In the genomic region with DNA sequence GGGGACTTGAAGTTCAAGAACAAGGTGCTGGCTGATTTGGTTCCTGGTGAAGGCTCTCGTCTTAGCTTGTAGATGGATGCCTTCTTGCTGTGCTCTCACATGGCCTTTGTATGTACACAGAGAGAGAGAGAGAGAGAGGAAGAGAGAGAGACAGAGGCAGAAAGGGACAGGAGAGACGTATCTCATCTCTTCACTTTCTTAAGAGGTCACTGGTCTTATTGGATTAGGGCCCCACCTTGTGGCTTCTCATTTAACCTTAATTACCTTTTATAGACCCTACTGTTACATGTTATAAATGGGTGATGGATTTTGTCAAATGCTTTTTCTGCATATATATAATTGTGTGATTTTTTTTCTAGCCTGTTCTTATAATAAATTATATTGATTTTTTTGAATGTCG, we compare ENCODE assay signal across 8 cellular contexts.
DNase-seq lines count a peak whose midpoint lies in the region; ATAC-seq and TF ChIP-seq lines count a peak whose summit lies in the region.

No MANE protein-coding gene starts in this region.

- H3K79me2 ChIP-seq in GM23338 (replicated peaks; ENCODE audit: insufficient read depth) = no peaks in the 10 kb centered on the region

- no peak overlapping the region for H3K27ac ChIP-seq in GM23338 (ENCODE audit: low read depth)

- H2AFZ ChIP-seq in GM23338 = peak overlapping the region; percentile 53; the same call in 1 of the 2 replicates

- no peaks in the 10 kb centered on the region for H3K4me1 ChIP-seq in GM23338 (ENCODE audit: insufficient read depth)

- TF ChIP-seq CTCF in GM23338 (conservative IDR thresholded peaks at IDR 0.05; ENCODE audit: low read depth in 2 of 2) = peak; percentile 65 to 75
- no peak for TF ChIP-seq CTCF in mesothelial cell of epicardium (IDR thresholded peaks at IDR 0.05; ENCODE audit: unreplicated experiment)

- H3K9me2 ChIP-seq in GM23338 (ENCODE audit: insufficient read depth) = no peaks in the 10 kb centered on the region

- H3K27me3 ChIP-seq in GM23338 (ENCODE audit: insufficient read depth) = no peaks in the 10 kb centered on the region

- no peaks in the 10 kb centered on the region for H3F3A ChIP-seq in GM23338 (replicated peaks; ENCODE audit: low read depth)

- H3K4me3 Mint-ChIP-seq in GM23338 (no peak overlapping the region), mesothelial cell of epicardium (no peak overlapping the region)
- no peak overlapping the region for H3K4me3 Mint-ChIP-seq in activated CD4-positive, alpha-beta memory T cell treated with anti-CD3 and anti-CD28 coated beads, Interleukin-2, amount 10 ng/mL, durations not matched to agents 7 days and 5 days
- H3K4me3 Mint-ChIP-seq in activated naive CD8-positive, alpha-beta T cell treated with anti-CD3 and anti-CD28 coated beads for 36 hours = no peak overlapping the region

- CTCF ChIA-PET in activated CD4-positive, alpha-beta memory T cell treated with anti-CD3 and anti-CD28 coated beads, Interleukin-2, amount 10 ng/mL, durations not matched to agents 7 days and 5 days (lab: Charles Lee) = no interaction called here

- H3K4me1 Mint-ChIP-seq in GM23338 (peaks cover 2% of the 10 kb centered on the region; the same call in 1 of the 3 replicates), mesothelial cell of epicardium (peaks cover 11% of the 10 kb centered on the region)
- H3K4me1 Mint-ChIP-seq in activated CD4-positive, alpha-beta memory T cell treated with anti-CD3 and anti-CD28 coated beads, Interleukin-2, amount 10 ng/mL, durations not matched to agents 7 days and 5 days = no peaks in the 10 kb centered on the region
- no peaks in the 10 kb centered on the region for H3K4me1 Mint-ChIP-seq in activated naive CD8-positive, alpha-beta T cell treated with anti-CD3 and anti-CD28 coated beads for 36 hours

- no peaks in the 10 kb centered on the region for H4K20me1 ChIP-seq in GM23338 (replicated peaks; ENCODE audit: insufficient read depth)

- POLR2A ChIA-PET in activated CD4-positive, alpha-beta memory T cell treated with anti-CD3 and anti-CD28 coated beads, Interleukin-2, amount 10 ng/mL, durations not matched to agents 7 days and 5 days (lab: Charles Lee) = no interaction called here

- no peaks in the 10 kb centered on the region for H3K9me3 Mint-ChIP-seq in GM23338
- H3K9me3 Mint-ChIP-seq in activated CD4-positive, alpha-beta memory T cell treated with anti-CD3 and anti-CD28 coated beads, Interleukin-2, amount 10 ng/mL, durations not matched to agents 7 days and 5 days = no peaks in the 10 kb centered on the region
- H3K9me3 Mint-ChIP-seq in activated naive CD8-positive, alpha-beta T cell treated with anti-CD3 and anti-CD28 coated beads for 36 hours = peaks cover 9% of the 10 kb centered on the region
- H3K9me3 Mint-ChIP-seq in mesothelial cell of epicardium = peaks cover 24% of the 10 kb centered on the region

- H3K27ac Mint-ChIP-seq in GM23338 = no peak overlapping the region
- no peak overlapping the region for H3K27ac Mint-ChIP-seq in activated CD4-positive, alpha-beta memory T cell treated with anti-CD3 and anti-CD28 coated beads, Interleukin-2, amount 10 ng/mL, durations not matched to agents 7 days and 5 days
- H3K27ac Mint-ChIP-seq in activated naive CD8-positive, alpha-beta T cell treated with anti-CD3 and anti-CD28 coated beads for 36 hours = no peak overlapping the region
- H3K27ac Mint-ChIP-seq in mesothelial cell of epicardium = no peak overlapping the region

- ATAC-seq in GM23338 = peak; percentile 93
- no peak for ATAC-seq in GM21619 (IDR thresholded peaks at IDR 0.05; ENCODE audit: unreplicated experiment)

- no peaks in the 10 kb centered on the region for H3K27me3 Mint-ChIP-seq in GM23338 (ENCODE audit: insufficient read depth, low read depth, poor library complexity)
- H3K27me3 Mint-ChIP-seq in activated CD4-positive, alpha-beta memory T cell treated with anti-CD3 and anti-CD28 coated beads, Interleukin-2, amount 10 ng/mL, durations not matched to agents 7 days and 5 days = no peaks in the 10 kb centered on the region
- no peaks in the 10 kb centered on the region for H3K27me3 Mint-ChIP-seq in activated naive CD8-positive, alpha-beta T cell treated with anti-CD3 and anti-CD28 coated beads for 36 hours
- H3K27me3 Mint-ChIP-seq in mesothelial cell of epicardium (ENCODE audit: low read depth) = no peaks in the 10 kb centered on the region

- no peak overlapping the region for H3K4me3 ChIP-seq in GM23338

- H3K36me3 Mint-ChIP-seq in GM23338 (ENCODE audit: low read depth) (no peaks in the 10 kb centered on the region), mesothelial cell of epicardium (no peaks in the 10 kb centered on the region)
- H3K36me3 Mint-ChIP-seq in activated CD4-positive, alpha-beta memory T cell treated with anti-CD3 and anti-CD28 coated beads, Interleukin-2, amount 10 ng/mL, durations not matched to agents 7 days and 5 days (ENCODE audit: low read depth) = no peaks in the 10 kb centered on the region
- H3K36me3 Mint-ChIP-seq in activated naive CD8-positive, alpha-beta T cell treated with anti-CD3 and anti-CD28 coated beads for 36 hours = no peaks in the 10 kb centered on the region

- H3K4me2 ChIP-seq in GM23338 = no peak overlapping the region

- peak; percentile 76 for DNase-seq in GM23338 (ENCODE audit: low spot score)
- DNase-seq in NCI-H226 = peak; percentile 16
- DNase-seq in amniotic epithelial cell (ENCODE audit: low read depth) = peak; percentile 3
- peak; percentile 11 for DNase-seq in midbrain (lab: John Stamatoyannopoulos, UW)
- DNase-seq in activated CD4-positive, alpha-beta memory T cell treated with anti-CD3 and anti-CD28 coated beads, Interleukin-2, amount 10 ng/mL, durations not matched to agents 7 days and 5 days = no peak
- DNase-seq in activated naive CD8-positive, alpha-beta T cell treated with anti-CD3 and anti-CD28 coated beads for 36 hours = no peak
- DNase-seq in mesothelial cell of epicardium (ENCODE audit: low spot score in 2 of 2, unreplicated experiment in 2 of 2) = no peak

- H3K36me3 ChIP-seq in GM23338 (ENCODE audit: insufficient read depth) = no peaks in the 10 kb centered on the region

TF ChIP-seq in GM23338, 12 proteins besides CTCF, POLR2A, EP300 and RAD21:
- TF ChIP-seq POLR2AphosphoS5 (IDR thresholded peaks at IDR 0.05; ENCODE audit: low read depth) (no peak), ZNF114 (CRISPR knock-in tag; IDR thresholded peaks at IDR 0.05) (no peak), EZH2 (IDR thresholded peaks at IDR 0.05; ENCODE audit: low read depth, unreplicated experiment) (no peak), NANOG (IDR thresholded peaks at IDR 0.05; ENCODE audit: borderline replicate concordance) (no peak)
- TF ChIP-seq, protein P1, sequence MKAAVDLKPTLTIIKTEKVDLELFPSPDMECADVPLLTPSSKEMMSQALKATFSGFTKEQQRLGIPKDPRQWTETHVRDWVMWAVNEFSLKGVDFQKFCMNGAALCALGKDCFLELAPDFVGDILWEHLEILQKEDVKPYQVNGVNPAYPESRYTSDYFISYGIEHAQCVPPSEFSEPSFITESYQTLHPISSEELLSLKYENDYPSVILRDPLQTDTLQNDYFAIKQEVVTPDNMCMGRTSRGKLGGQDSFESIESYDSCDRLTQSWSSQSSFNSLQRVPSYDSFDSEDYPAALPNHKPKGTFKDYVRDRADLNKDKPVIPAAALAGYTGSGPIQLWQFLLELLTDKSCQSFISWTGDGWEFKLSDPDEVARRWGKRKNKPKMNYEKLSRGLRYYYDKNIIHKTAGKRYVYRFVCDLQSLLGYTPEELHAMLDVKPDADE (IDR thresholded peaks at IDR 0.05) = no peak
TF ChIP-seq in GM23338: peak in this region for 0.

Comparison
In these comparisons a context has a peak if more than half of its experiments do, and no peak if none do; other contexts are left out.
1. DNase-seq: peak in GM23338 (single experiment), NCI-H226 (single experiment), amniotic epithelial cell (single experiment) and midbrain (single experiment); none in activated CD4-positive, alpha-beta memory T cell treated with anti-CD3 and anti-CD28 coated beads, Interleukin-2, amount 10 ng/mL, durations not matched to agents 7 days and 5 days (single experiment), activated naive CD8-positive, alpha-beta T cell treated with anti-CD3 and anti-CD28 coated beads for 36 hours (single experiment) and mesothelial cell of epicardium (0 of 2).